8 cellular contexts compared by ENCODE assay signal in genomic region chr12:31590730-31591307, GRCh38. TPM values are rescaled to one million over a fixed set of nuclear protein-coding genes. Genes with fewer than 3 reads are reported as not detected.
DNase-seq lines count a peak whose midpoint lies in the region; ATAC-seq and TF ChIP-seq lines count a peak whose summit lies in the region.

Gene DENND5B (minus strand): TSS chr12:31591136. CDS start chr12:31590832, 304 bp downstream.

- peaks cover 13% of the 10 kb centered on the region for H3K36me3 Mint-ChIP-seq in endothelial cell (ENCODE audit: low read depth, unreplicated experiment)
- no peaks in the 10 kb centered on the region for H3K36me3 Mint-ChIP-seq in stimulated activated naive CD8-positive, alpha-beta T cell treated with anti-CD3 and anti-CD28 coated beads, Interleukin-15, Interleukin-2, amounts not matched to agents 100 ng/mL and 50 ng/mL, for 24 hours (ENCODE audit: low read depth)

- H3K27me3 Mint-ChIP-seq in endothelial cell (ENCODE audit: unreplicated experiment), result peaks cover 17% of the 10 kb centered on the region
- peaks cover 40% of the 10 kb centered on the region for H3K27me3 Mint-ChIP-seq in stimulated activated naive CD8-positive, alpha-beta T cell treated with anti-CD3 and anti-CD28 coated beads, Interleukin-15, Interleukin-2, amounts not matched to agents 100 ng/mL and 50 ng/mL, for 24 hours

- peak within 1 kb of the TSS; percentile 78 for H3K27ac Mint-ChIP-seq in endothelial cell (ENCODE audit: unreplicated experiment)
- peak within 1 kb of the TSS; percentile 6 for H3K27ac Mint-ChIP-seq in stimulated activated naive CD8-positive, alpha-beta T cell treated with anti-CD3 and anti-CD28 coated beads, Interleukin-15, Interleukin-2, amounts not matched to agents 100 ng/mL and 50 ng/mL, for 24 hours

- DNase-seq in activated T-cell treated with anti-CD3 and anti-CD28 coated beads for 48 hours (ENCODE audit: low read depth) (peak; percentile 22), activated T-cell treated with anti-CD3 and anti-CD28 coated beads for 4 hours (no peak), NCI-H1048 (lab: John Stamatoyannopoulos, UW) (peak; percentile 47), endothelial cell (ENCODE audit: low spot score) (peak; percentile 78), medulla oblongata (ENCODE audit: extremely low spot score) (peak; percentile 85)

- TF ChIP-seq CTCF in WI38 (IDR thresholded peaks at IDR 0.05; ENCODE audit: low read depth, low read length) (no peak), endothelial cell (IDR thresholded peaks at IDR 0.05; ENCODE audit: unreplicated experiment) (no peak)

- peaks cover 14% of the 10 kb centered on the region for H3K4me1 Mint-ChIP-seq in endothelial cell (ENCODE audit: unreplicated experiment)
- H3K4me1 Mint-ChIP-seq in stimulated activated naive CD8-positive, alpha-beta T cell treated with anti-CD3 and anti-CD28 coated beads, Interleukin-15, Interleukin-2, amounts not matched to agents 100 ng/mL and 50 ng/mL, for 24 hours (ENCODE audit: low read depth), result peaks cover 19% of the 10 kb centered on the region

- H3K9me3 Mint-ChIP-seq in endothelial cell (ENCODE audit: unreplicated experiment), result no peaks in the 10 kb centered on the region
- peaks cover 4% of the 10 kb centered on the region for H3K9me3 Mint-ChIP-seq in stimulated activated naive CD8-positive, alpha-beta T cell treated with anti-CD3 and anti-CD28 coated beads, Interleukin-15, Interleukin-2, amounts not matched to agents 100 ng/mL and 50 ng/mL, for 24 hours

- peak within 1 kb of the TSS; percentile 65 for H3K4me3 ChIP-seq in WI38 (ENCODE audit: low read depth, low read length)

- peak within 1 kb of the TSS; percentile 98 for H3K4me3 Mint-ChIP-seq in endothelial cell (ENCODE audit: unreplicated experiment)
- peak within 1 kb of the TSS; percentile 85 for H3K4me3 Mint-ChIP-seq in stimulated activated naive CD8-positive, alpha-beta T cell treated with anti-CD3 and anti-CD28 coated beads, Interleukin-15, Interleukin-2, amounts not matched to agents 100 ng/mL and 50 ng/mL, for 24 hours

- peak; percentile 47 for ATAC-seq in HG02571 (IDR thresholded peaks at IDR 0.05; ENCODE audit: unreplicated experiment)

RNA-seq across cellular contexts. Expression of gene DENND5B, which starts in this region (rescaled TPM):
- 20.0 TPM for total RNA-seq in endothelial cell (ENCODE audit: unreplicated experiment)
